ENCODE assay signal across 13 cellular contexts in the genomic region with DNA sequence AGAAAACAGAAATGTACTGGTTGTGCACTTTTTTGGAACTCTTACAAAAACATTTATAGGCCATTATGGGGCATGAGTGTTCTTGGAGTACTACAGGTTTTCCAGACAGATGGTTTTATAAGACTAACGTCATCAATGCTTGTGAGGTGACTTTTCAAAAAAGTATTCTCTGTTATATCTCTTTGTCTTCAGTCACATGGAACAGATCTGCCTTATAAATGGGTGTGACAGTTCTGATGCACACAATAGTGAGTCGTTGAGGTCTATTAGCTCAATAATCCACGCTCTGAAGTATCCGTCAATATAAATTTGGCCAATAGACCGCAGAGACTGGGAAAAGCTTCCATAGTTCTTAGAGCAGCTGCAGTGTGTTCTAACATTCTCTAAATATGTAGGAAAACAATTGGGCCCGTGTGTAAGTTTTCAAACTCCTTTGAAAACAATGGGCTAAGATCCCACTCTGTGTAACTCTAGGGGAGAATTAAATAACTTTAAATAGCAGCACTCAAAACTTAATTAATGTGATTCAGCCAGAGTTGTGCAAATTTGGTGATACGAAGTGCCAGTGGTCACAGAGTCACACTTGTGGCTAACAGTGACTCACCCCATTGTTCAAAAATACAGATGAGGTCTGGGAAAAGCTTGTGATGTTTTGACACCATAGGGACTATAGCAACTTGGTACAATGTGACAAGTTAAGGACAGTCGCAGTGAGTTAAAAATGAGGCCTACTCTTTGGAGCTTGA.
A peak's percentile ranks its signal among the peaks of the same experiment; 100 is the strongest.
DNase-seq lines count a peak whose midpoint lies in the region; ATAC-seq, FAIRE-seq and TF ChIP-seq lines count a peak whose summit lies in the region.
"Had no signal": no experiment of that assay in that cellular context is flagged by ENCODE, and none has a peak within 500 bp of the region (broad histone marks: within the 10 kb centered on the region; RNA-seq: fewer than 3 reads in every experiment).

No MANE protein-coding gene starts in this region.

- no peak for TF ChIP-seq CTCF in foreskin keratinocyte (conservative IDR thresholded peaks at IDR 0.05)

- peak; percentile 95 for FAIRE-seq in RCC 7860 (lab: Jason Lieb, UNC)

- peak; percentile 22 for DNase-seq in NCI-H510A treated with DMSO at 0.1 percent for 48 hours (lab: John Stamatoyannopoulos, UW)
- DNase-seq in NCI-H510A (lab: John Stamatoyannopoulos, UW) = no peak
- DNase-seq in RCC 7860 (ENCODE audit: low spot score) = peak; percentile 94
- peak; percentile 12 to 63 for DNase-seq in foreskin keratinocyte
- DNase-seq in stimulated activated naive CD8-positive, alpha-beta T cell treated with anti-CD3 and anti-CD28 coated beads, Interleukin-15, Interleukin-2, amounts not matched to agents 100 U/mL and 50 U/mL, for 24 hours = no peak
- DNase-seq in cerebellar cortex (ENCODE audit: low spot score) = no peak
- DNase-seq in effector CD4-positive, alpha-beta T cell = no peak
- DNase-seq: activated naive CD8-positive, alpha-beta T cell treated with anti-CD3 and anti-CD28 coated beads, Interleukin-2, amount 10 ng/mL, durations not matched to agents 7 days and 5 days; heart right ventricle; NCI-H1436; stimulated activated naive CD4-positive, alpha-beta T cell treated with Interleukin-2 at 50 U/mL for 16 hours had no signal

- H3K4me1 ChIP-seq in foreskin keratinocyte = no peaks in the 10 kb centered on the region
- H3K4me1 ChIP-seq: parathyroid adenoma had no signal

- H3K27me3 ChIP-seq in foreskin keratinocyte = no peaks in the 10 kb centered on the region
- H3K27me3 ChIP-seq: heart right ventricle had no signal

- H3K27ac ChIP-seq in foreskin keratinocyte = no peak overlapping the region
- H3K27ac ChIP-seq: parathyroid adenoma had no signal

- ATAC-seq in foreskin keratinocyte (peak; percentile 47), GM18909 (IDR thresholded peaks at IDR 0.05; ENCODE audit: poor library complexity, unreplicated experiment) (no peak)
- ATAC-seq in stimulated activated naive CD8-positive, alpha-beta T cell treated with anti-CD3 and anti-CD28 coated beads, Interleukin-15, Interleukin-2, amounts not matched to agents 100 U/mL and 50 U/mL, for 24 hours = peak; percentile 70

Comparison
In these comparisons a context has a peak if more than half of its experiments do, and no peak if none do; other contexts are left out.
1. DNase-seq: peak in NCI-H510A treated with DMSO at 0.1 percent for 48 hours (single experiment), RCC 7860 (single experiment) and foreskin keratinocyte (2 of 2); none in NCI-H510A (single experiment), stimulated activated naive CD8-positive, alpha-beta T cell treated with anti-CD3 and anti-CD28 coated beads, Interleukin-15, Interleukin-2, amounts not matched to agents 100 U/mL and 50 U/mL, for 24 hours (single experiment), cerebellar cortex (single experiment) and effector CD4-positive, alpha-beta T cell (single experiment).